1 cellular context compared by ENCODE assay signal in the genomic region with DNA sequence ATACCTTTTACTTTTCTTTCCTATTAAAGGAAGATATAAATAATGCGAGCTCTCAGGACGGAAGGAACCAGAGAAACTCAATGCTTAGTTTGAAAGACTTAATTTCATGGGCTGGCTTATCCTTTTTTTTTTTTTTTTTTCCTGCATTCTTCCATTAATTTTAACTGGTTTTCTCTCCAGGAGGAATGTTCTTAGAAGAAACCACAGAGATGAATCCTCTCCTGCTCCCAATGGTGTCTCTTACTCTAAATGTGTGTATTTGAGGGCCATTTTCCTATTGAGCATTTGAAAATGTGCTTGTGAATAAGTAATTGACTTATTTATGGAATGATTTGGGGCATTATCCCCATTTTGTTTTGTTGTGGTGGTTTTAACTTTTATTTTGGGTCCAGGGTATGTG.
TF ChIP-seq lines count a peak whose summit lies in the region.

No MANE protein-coding gene starts in this region.

TF ChIP-seq in H1, 55 proteins besides CTCF, POLR2A, EP300 and RAD21:
- TF ChIP-seq SIX5 (IDR thresholded peaks at IDR 0.05; ENCODE audit: low read depth, low read length) (no peak), KDM1A (IDR thresholded peaks at IDR 0.05; ENCODE audit: borderline replicate concordance, low read length) (no peak), MAFK (IDR thresholded peaks at IDR 0.05; ENCODE audit: low read depth, low read length) (no peak), ZNF274 (IDR thresholded peaks at IDR 0.05; ENCODE audit: borderline replicate concordance, extremely low read depth, low read length) (no peak), BCL11A (IDR thresholded peaks at IDR 0.05; ENCODE audit: low read depth in 2 of 2, low read length in 2 of 2) (no peak), SP2 (IDR thresholded peaks at IDR 0.05; ENCODE audit: low read length) (no peak), BACH1 (IDR thresholded peaks at IDR 0.05; ENCODE audit: low read length) (no peak), EZH2 (IDR thresholded peaks at IDR 0.05; ENCODE audit: low read depth, low read length, severe bottlenecking) (no peak), TAF7 (optimal IDR thresholded peaks at IDR 0.05; ENCODE audit: borderline replicate concordance, low read depth, low read length) (no peak), FOSL1 (IDR thresholded peaks at IDR 0.05; ENCODE audit: insufficient read depth, low read depth, low read length) (no peak), SIRT6 (IDR thresholded peaks at IDR 0.05; ENCODE audit: low read length) (no peak), SRF (IDR thresholded peaks at IDR 0.05; ENCODE audit: low read depth, low read length) (no peak), CBX5 (IDR thresholded peaks at IDR 0.05; ENCODE audit: low read depth, low read length) (no peak)
- TF ChIP-seq, protein P1, sequence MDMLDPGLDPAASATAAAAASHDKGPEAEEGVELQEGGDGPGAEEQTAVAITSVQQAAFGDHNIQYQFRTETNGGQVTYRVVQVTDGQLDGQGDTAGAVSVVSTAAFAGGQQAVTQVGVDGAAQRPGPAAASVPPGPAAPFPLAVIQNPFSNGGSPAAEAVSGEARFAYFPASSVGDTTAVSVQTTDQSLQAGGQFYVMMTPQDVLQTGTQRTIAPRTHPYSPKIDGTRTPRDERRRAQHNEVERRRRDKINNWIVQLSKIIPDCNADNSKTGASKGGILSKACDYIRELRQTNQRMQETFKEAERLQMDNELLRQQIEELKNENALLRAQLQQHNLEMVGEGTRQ (IDR thresholded peaks at IDR 0.05; ENCODE audit: low read length), result no peak
- TF ChIP-seq, protein P2, sequence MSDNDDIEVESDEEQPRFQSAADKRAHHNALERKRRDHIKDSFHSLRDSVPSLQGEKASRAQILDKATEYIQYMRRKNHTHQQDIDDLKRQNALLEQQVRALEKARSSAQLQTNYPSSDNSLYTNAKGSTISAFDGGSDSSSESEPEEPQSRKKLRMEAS (IDR thresholded peaks at IDR 0.05), result no peak
